In genomic region chr15:90974216-90974615, GRCh38 we compare ENCODE assay signal across 33 cellular contexts.
"Had no signal": no experiment of that assay in that cellular context is flagged by ENCODE, and none has a peak within 500 bp of the region (broad histone marks: within the 10 kb centered on the region; RNA-seq: fewer than 3 reads in every experiment).

No MANE protein-coding gene starts in this region.

- H3K36me3 ChIP-seq: adrenal gland had no signal

- H3K4me1 Mint-ChIP-seq: activated CD4-positive, alpha-beta T cell treated with anti-CD3 and anti-CD28 coated beads for 36 hours; activated CD4-positive, alpha-beta T cell treated with anti-CD3 and anti-CD28 coated beads, Interleukin-2, amount 10 ng/mL, durations not matched to agents 24 days and 14 days; activated CD8-positive, alpha-beta memory T cell treated with anti-CD3 and anti-CD28 coated beads, Interleukin-2, amount 10 ng/mL, durations not matched to agents 7 days and 5 days; activated naive CD4-positive, alpha-beta T cell treated with anti-CD3 and anti-CD28 coated beads, Interleukin-2, amount 50 U/mL, for 24 hours; activated naive CD8-positive, alpha-beta T cell treated with anti-CD3 and anti-CD28 coated beads for 36 hours; activated naive CD8-positive, alpha-beta T cell treated with anti-CD3 and anti-CD28 coated beads, Interleukin-2, amount 50 U/mL, for 24 hours had no signal

- H3K27me3 Mint-ChIP-seq: activated CD4-positive, alpha-beta memory T cell treated with anti-CD3 and anti-CD28 coated beads for 36 hours; activated CD4-positive, alpha-beta T cell treated with anti-CD3 and anti-CD28 coated beads for 36 hours; activated CD4-positive, alpha-beta T cell treated with anti-CD3 and anti-CD28 coated beads, Interleukin-2, amount 10 ng/mL, durations not matched to agents 24 days and 14 days; activated CD8-positive, alpha-beta memory T cell treated with anti-CD3 and anti-CD28 coated beads, Interleukin-2, amount 10 ng/mL, durations not matched to agents 7 days and 5 days; activated naive CD4-positive, alpha-beta T cell treated with anti-CD3 and anti-CD28 coated beads, Interleukin-2, amount 50 U/mL, for 24 hours; activated naive CD8-positive, alpha-beta T cell treated with anti-CD3 and anti-CD28 coated beads for 36 hours; activated naive CD8-positive, alpha-beta T cell treated with anti-CD3 and anti-CD28 coated beads, Interleukin-2, amount 50 U/mL, for 24 hours; dendritic cell treated with granulocyte-macrophage colony-stimulating factor and Interleukin-4, amounts not matched to agents 40 ng/mL and 50 ng/mL, for 4 days had no signal

- H3K27me3 ChIP-seq: adrenal gland, body of pancreas, cardiac muscle cell, dorsolateral prefrontal cortex, esophagus squamous epithelium, gastroesophageal sphincter had no signal

- H3K9me3 Mint-ChIP-seq: activated CD4-positive, alpha-beta memory T cell treated with anti-CD3 and anti-CD28 coated beads for 36 hours; activated CD4-positive, alpha-beta T cell treated with anti-CD3 and anti-CD28 coated beads, Interleukin-2, amount 10 ng/mL, durations not matched to agents 24 days and 14 days; activated naive CD4-positive, alpha-beta T cell treated with anti-CD3 and anti-CD28 coated beads for 36 hours; activated naive CD4-positive, alpha-beta T cell treated with anti-CD3 and anti-CD28 coated beads, Interleukin-2, amount 50 U/mL, for 24 hours; activated naive CD8-positive, alpha-beta T cell treated with anti-CD3 and anti-CD28 coated beads for 36 hours; activated naive CD8-positive, alpha-beta T cell treated with anti-CD3 and anti-CD28 coated beads, Interleukin-2, amount 50 U/mL, for 24 hours; activated T-helper 1 cell treated with anti-CD3 and anti-CD28 coated beads, Interleukin-12 subunit alpha, Interleukin-12 subunit beta, Interleukin-2, Interleukin-4 antibody, amounts not matched to agents 30 ng/mL and 10 ng/mL and 1 ng/mL, durations not matched to agents 14 hours and 24 hours and 36 hours; activated T-helper 2 cell treated with anti-CD3 and anti-CD28 coated beads, Interferon-gamma antibody, Interleukin-2, Interleukin-4, amounts not matched to agents 10 μg/mL and 5 μg/mL and 100 μg/mL, durations not matched to agents 14 hours and 24 hours and 36 hours; dendritic cell treated with granulocyte-macrophage colony-stimulating factor and Interleukin-4, amounts not matched to agents 40 ng/mL and 50 ng/mL, for 4 days had no signal

- FAIRE-seq: endothelial cell of umbilical vein had no signal

- H3K4me1 ChIP-seq: adrenal gland, body of pancreas, esophagus squamous epithelium, gastroesophageal sphincter had no signal

- H3K27ac Mint-ChIP-seq: activated CD4-positive, alpha-beta memory T cell treated with anti-CD3 and anti-CD28 coated beads for 36 hours; activated CD4-positive, alpha-beta T cell treated with anti-CD3 and anti-CD28 coated beads for 36 hours; activated CD4-positive, alpha-beta T cell treated with anti-CD3 and anti-CD28 coated beads, Interleukin-2, amount 10 ng/mL, durations not matched to agents 24 days and 14 days; activated CD8-positive, alpha-beta memory T cell treated with anti-CD3 and anti-CD28 coated beads, Interleukin-2, amount 10 ng/mL, durations not matched to agents 7 days and 5 days; activated CD8-positive, alpha-beta T cell treated with anti-CD3 and anti-CD28 coated beads, Interleukin-2, amount 10 ng/mL, durations not matched to agents 7 days and 5 days; activated naive CD4-positive, alpha-beta T cell treated with anti-CD3 and anti-CD28 coated beads for 36 hours; activated naive CD8-positive, alpha-beta T cell treated with anti-CD3 and anti-CD28 coated beads for 36 hours; activated naive CD8-positive, alpha-beta T cell treated with anti-CD3 and anti-CD28 coated beads, Interleukin-2, amount 50 U/mL, for 24 hours; activated T-helper 1 cell treated with anti-CD3 and anti-CD28 coated beads, Interleukin-12 subunit alpha, Interleukin-12 subunit beta, Interleukin-2, Interleukin-4 antibody, amounts not matched to agents 30 ng/mL and 10 ng/mL and 1 ng/mL, durations not matched to agents 14 hours and 24 hours and 36 hours; activated T-helper 2 cell treated with anti-CD3 and anti-CD28 coated beads, Interferon-gamma antibody, Interleukin-2, Interleukin-4, amounts not matched to agents 10 μg/mL and 5 μg/mL and 100 μg/mL, durations not matched to agents 14 hours and 24 hours and 36 hours; dendritic cell treated with granulocyte-macrophage colony-stimulating factor and Interleukin-4, amounts not matched to agents 40 ng/mL and 50 ng/mL, for 4 days had no signal

- H3K9me3 ChIP-seq: adrenal gland, body of pancreas, esophagus squamous epithelium, gastroesophageal sphincter had no signal

- H3K27ac ChIP-seq: adrenal gland, body of pancreas, cardiac muscle cell, coronary artery, dorsolateral prefrontal cortex, epithelial cell of prostate, esophagus squamous epithelium, gastroesophageal sphincter had no signal

- H3K4me3 Mint-ChIP-seq: activated CD4-positive, alpha-beta memory T cell treated with anti-CD3 and anti-CD28 coated beads for 36 hours; activated CD4-positive, alpha-beta T cell treated with anti-CD3 and anti-CD28 coated beads for 36 hours; activated CD4-positive, alpha-beta T cell treated with anti-CD3 and anti-CD28 coated beads, Interleukin-2, amount 10 ng/mL, durations not matched to agents 24 days and 14 days; activated CD8-positive, alpha-beta memory T cell treated with anti-CD3 and anti-CD28 coated beads, Interleukin-2, amount 10 ng/mL, durations not matched to agents 7 days and 5 days; activated CD8-positive, alpha-beta T cell treated with anti-CD3 and anti-CD28 coated beads, Interleukin-2, amount 10 ng/mL, durations not matched to agents 7 days and 5 days; activated naive CD4-positive, alpha-beta T cell treated with anti-CD3 and anti-CD28 coated beads for 36 hours; activated naive CD4-positive, alpha-beta T cell treated with anti-CD3 and anti-CD28 coated beads, Interleukin-2, amount 50 U/mL, for 24 hours; activated naive CD8-positive, alpha-beta T cell treated with anti-CD3 and anti-CD28 coated beads for 36 hours; activated naive CD8-positive, alpha-beta T cell treated with anti-CD3 and anti-CD28 coated beads, Interleukin-2, amount 50 U/mL, for 24 hours; activated T-helper 1 cell treated with anti-CD3 and anti-CD28 coated beads, Interleukin-12 subunit alpha, Interleukin-12 subunit beta, Interleukin-2, Interleukin-4 antibody, amounts not matched to agents 30 ng/mL and 10 ng/mL and 1 ng/mL, durations not matched to agents 14 hours and 24 hours and 36 hours; dendritic cell treated with granulocyte-macrophage colony-stimulating factor and Interleukin-4, amounts not matched to agents 40 ng/mL and 50 ng/mL, for 4 days had no signal

- DNase-seq: activated CD4-positive, alpha-beta memory T cell treated with anti-CD3 and anti-CD28 coated beads for 36 hours; activated CD4-positive, alpha-beta T cell treated with anti-CD3 and anti-CD28 coated beads for 36 hours; activated CD4-positive, alpha-beta T cell treated with anti-CD3 and anti-CD28 coated beads, Interleukin-2, amount 10 ng/mL, durations not matched to agents 24 days and 14 days; activated CD4-positive, CD25-positive, alpha-beta regulatory T cell; activated CD4-positive, CD25-positive, alpha-beta regulatory T cell treated with anti-CD3 and anti-CD28 coated beads, Interleukin-2, amount 50 U/mL, for 72 hours; activated CD8-positive, alpha-beta memory T cell treated with anti-CD3 and anti-CD28 coated beads, Interleukin-2, amount 10 ng/mL, durations not matched to agents 7 days and 5 days; activated CD8-positive, alpha-beta memory T cell treated with anti-CD3 and anti-CD28 coated beads, Interleukin-2, amount 50 U/mL, for 4 hours; activated CD8-positive, alpha-beta T cell treated with anti-CD3 and anti-CD28 coated beads, Interleukin-2, amount 10 ng/mL, durations not matched to agents 7 days and 5 days; activated effector memory CD4-positive, alpha-beta T cell treated with anti-CD3 and anti-CD28 coated beads, Interleukin-2, amount 50 U/mL, for 16 hours; activated naive CD4-positive, alpha-beta T cell treated with anti-CD3 and anti-CD28 coated beads for 36 hours; activated naive CD8-positive, alpha-beta T cell treated with anti-CD3 and anti-CD28 coated beads for 36 hours; activated naive CD8-positive, alpha-beta T cell treated with anti-CD3 and anti-CD28 coated beads, Interleukin-2, amount 50 U/mL, for 24 hours; activated T-cell treated with anti-CD3 and anti-CD28 coated beads, Interleukin-2, amount 50 U/mL, for 1 hour; activated T-cell treated with anti-CD3 and anti-CD28 coated beads, Interleukin-2, amount 50 U/mL, for 48 hours; adrenal gland; amygdala; aorta; body of pancreas; central memory CD4-positive, alpha-beta T cell; dorsolateral prefrontal cortex; effector memory CD4-positive, alpha-beta T cell; esophagus squamous epithelium; foreskin melanocyte; T-helper 2 cell had no signal

- H3K4me3 ChIP-seq: adrenal gland, body of pancreas, cardiac muscle cell, coronary artery, dorsolateral prefrontal cortex, esophagus squamous epithelium, gastroesophageal sphincter had no signal

- ATAC-seq: activated CD4-positive, alpha-beta T cell treated with anti-CD3 and anti-CD28 coated beads for 36 hours; activated CD8-positive, alpha-beta memory T cell treated with anti-CD3 and anti-CD28 coated beads, Interleukin-2, amount 10 ng/mL, durations not matched to agents 7 days and 5 days; activated CD8-positive, alpha-beta T cell treated with anti-CD3 and anti-CD28 coated beads, Interleukin-2, amount 10 ng/mL, durations not matched to agents 7 days and 5 days; activated naive CD8-positive, alpha-beta T cell treated with anti-CD3 and anti-CD28 coated beads, Interleukin-2, amount 50 U/mL, for 24 hours; body of pancreas; gastroesophageal sphincter had no signal
